8 cellular contexts compared by ENCODE assay signal in the genomic region with DNA sequence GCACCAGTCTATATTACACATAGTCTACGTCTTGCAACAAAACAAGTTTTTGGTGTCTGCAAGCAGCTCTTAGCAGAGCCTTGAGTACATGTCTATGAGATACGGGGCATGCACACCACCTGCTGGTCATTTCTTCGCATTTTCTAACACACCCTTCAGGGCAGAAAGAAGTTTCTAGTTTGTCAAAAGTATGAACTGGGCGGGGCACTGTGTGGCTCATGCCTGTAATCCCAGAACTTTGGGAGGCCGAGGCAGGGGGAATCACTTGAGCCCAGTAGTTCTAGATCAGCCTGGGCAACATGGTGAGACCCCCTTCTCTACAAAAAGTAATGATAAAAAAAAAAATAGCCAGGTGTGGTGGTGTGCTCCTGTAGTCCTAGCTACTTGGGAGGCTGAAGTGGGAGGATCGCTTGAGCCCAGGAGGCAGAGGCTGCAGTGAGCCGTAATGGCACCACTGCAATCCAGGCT.
A peak's percentile ranks its signal among the peaks of the same experiment; 100 is the strongest.
DNase-seq lines count a peak whose midpoint lies in the region; ATAC-seq lines count a peak whose summit lies in the region.

No MANE protein-coding gene starts in this region.

- DNase-seq in AG08396 (ENCODE audit: low spot score) (peak; percentile 58), NCI-H69 (lab: John Stamatoyannopoulos, UW) (peak; percentile 66), lung microvascular endothelial cell (ENCODE audit: low read depth in 2 of 2) (peak; percentile 83 to 88)
- peak; percentile 73 to 82 for DNase-seq in activated CD4-positive, alpha-beta T cell treated with anti-CD3 and anti-CD28 coated beads, Interleukin-2, amount 50 U/mL, for 48 hours
- DNase-seq in effector CD4-positive, alpha-beta T cell, result peak; percentile 63
- DNase-seq in stimulated activated CD8-positive, alpha-beta memory T cell treated with anti-CD3 and anti-CD28 coated beads, Interleukin-15, amount 100 ng/mL, for 4 hours (ENCODE audit: low read depth in 2 of 2), result peak; percentile 29 to 57

- ATAC-seq in GM18520 (IDR thresholded peaks at IDR 0.05; ENCODE audit: unreplicated experiment) (peak; percentile 87), HG03060 (IDR thresholded peaks at IDR 0.05; ENCODE audit: low read depth, unreplicated experiment) (peak; percentile 90)

Comparison
In these comparisons a context has a peak if more than half of its experiments do, and no peak if none do; other contexts are left out.
1. Peak in every context shown above with its lines: DNase-seq and ATAC-seq.